Comparison of ENCODE assay signal across 29 cellular contexts in the genomic region with DNA sequence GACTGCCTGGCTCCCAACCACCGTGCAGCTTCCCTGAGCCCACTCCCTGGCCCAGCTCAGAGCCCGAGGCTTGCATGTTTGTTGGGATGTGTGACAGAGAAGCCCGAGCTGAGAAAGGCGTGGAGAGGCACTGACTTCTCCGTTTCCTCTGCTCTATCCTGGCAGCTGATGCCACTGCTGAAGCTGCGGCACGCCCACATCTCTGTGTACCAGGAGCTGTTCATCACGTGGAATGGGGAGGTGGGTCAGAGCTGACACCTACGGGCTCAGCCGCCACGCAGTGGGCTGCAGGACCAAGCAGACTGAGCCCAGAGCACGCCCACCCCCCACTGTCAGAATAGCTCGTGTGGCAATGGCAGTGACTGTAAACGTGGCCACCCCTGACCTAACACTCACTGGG. TPM values are rescaled to one million over a fixed set of nuclear protein-coding genes. Genes with fewer than 3 reads are reported as not detected.
DNase-seq lines count a peak whose midpoint lies in the region; ATAC-seq, FAIRE-seq and TF ChIP-seq lines count a peak whose summit lies in the region.
"Had no signal": no experiment of that assay in that cellular context is flagged by ENCODE, and none has a peak within 500 bp of the region (broad histone marks: within the 10 kb centered on the region; RNA-seq: fewer than 3 reads in every experiment).

No MANE protein-coding gene starts in this region.

- no peak overlapping the region for H4K91ac ChIP-seq in neuronal stem cell (ENCODE audit: low read depth, low read length, poor library complexity)

- peaks cover 2% of the 10 kb centered on the region for H3K79me1 ChIP-seq in neuronal stem cell (ENCODE audit: low read depth, low read length)

- no peak overlapping the region for H2BK5ac ChIP-seq in neuronal stem cell (ENCODE audit: low read length)

- TF ChIP-seq POLR2A in stomach (IDR thresholded peaks at IDR 0.05), result no peak

- no peak overlapping the region for H3K4me3 Mint-ChIP-seq in chondrocyte (ENCODE audit: unreplicated experiment)
- H3K4me3 Mint-ChIP-seq in activated T-helper 1 cell treated with anti-CD3 and anti-CD28 coated beads, Interleukin-12 subunit alpha, Interleukin-12 subunit beta, Interleukin-2, Interleukin-4 antibody, amounts not matched to agents 30 ng/mL and 10 ng/mL and 1 ng/mL, durations not matched to agents 14 hours and 24 hours and 36 hours, result no peak overlapping the region
- H3K4me3 Mint-ChIP-seq: CD14-positive monocyte; CD4-positive, alpha-beta T cell; CD8-positive, alpha-beta memory T cell; GM23338; H9; HFFc6 had no signal

- peak overlapping the region; percentile 55 for H2BK15ac ChIP-seq in neuronal stem cell (ENCODE audit: low read length)

- peak overlapping the region; percentile 48 for H3K18ac ChIP-seq in neuronal stem cell (ENCODE audit: low read length)

- H4K8ac ChIP-seq in neuronal stem cell (ENCODE audit: low read depth, low read length), result no peak overlapping the region

- H3K4me3 ChIP-seq in HEK293 (ENCODE audit: low read depth, low read length) (no peak overlapping the region), bronchial epithelial cell (ENCODE audit: low read depth, low read length) (no peak overlapping the region), neuronal stem cell (ENCODE audit: low read length in 2 of 2) (no peak overlapping the region), stomach (no peak overlapping the region)
- H3K4me3 ChIP-seq: A549; BLaER1 treated with 17β-estradiol and CSF1 and Interleukin-3, amounts not matched to agents 10 nM and 100 nM; GM12878; GM23338 had no signal

- H2BK120ac ChIP-seq in neuronal stem cell (ENCODE audit: low read depth, low read length), result no peak overlapping the region

- peak overlapping the region; percentile 6 for H2BK12ac ChIP-seq in neuronal stem cell (ENCODE audit: low read length)

- TF ChIP-seq EP300 in stomach (IDR thresholded peaks at IDR 0.05), result no peak

- H3K27me3 Mint-ChIP-seq in chondrocyte (ENCODE audit: low read depth), result no peaks in the 10 kb centered on the region
- no peaks in the 10 kb centered on the region for H3K27me3 Mint-ChIP-seq in activated T-helper 1 cell treated with anti-CD3 and anti-CD28 coated beads, Interleukin-12 subunit alpha, Interleukin-12 subunit beta, Interleukin-2, Interleukin-4 antibody, amounts not matched to agents 30 ng/mL and 10 ng/mL and 1 ng/mL, durations not matched to agents 14 hours and 24 hours and 36 hours (ENCODE audit: insufficient read depth)
- H3K27me3 Mint-ChIP-seq: CD4-positive, alpha-beta T cell had no signal

- H3K9ac ChIP-seq in neuronal stem cell (ENCODE audit: low read depth, low read length, poor library complexity), result peak overlapping the region; percentile 12
- H3K9ac ChIP-seq: BLaER1 treated with 17β-estradiol and CSF1 and Interleukin-3, amounts not matched to agents 10 nM and 100 nM had no signal

- H3K27me3 ChIP-seq in bronchial epithelial cell (ENCODE audit: control insufficient read depth, insufficient read depth, low read length), result no peaks in the 10 kb centered on the region
- H3K27me3 ChIP-seq in neuronal stem cell (ENCODE audit: control insufficient read depth in 3 of 3, insufficient read depth in 3 of 3, low read depth in 1 of 3, low read length in 3 of 3), result peaks cover 0 to 3% (median 0%) of the 10 kb centered on the region in 3 experiments
- peaks cover 0 to 11% (median 0%) of the 10 kb centered on the region in 3 donors for H3K27me3 ChIP-seq in stomach
- H3K27me3 ChIP-seq: BE2C; BLaER1 treated with 17β-estradiol and CSF1 and Interleukin-3, amounts not matched to agents 10 nM and 100 nM had no signal

- TF ChIP-seq CTCF in HEK293 (tag by site-specific recombination; IDR thresholded peaks at IDR 0.05), result no peak
- TF ChIP-seq CTCF in bronchial epithelial cell (IDR thresholded peaks at IDR 0.05; ENCODE audit: insufficient read depth, low read length, severe bottlenecking), result no peak
- no peak for TF ChIP-seq CTCF in stomach (IDR thresholded peaks at IDR 0.05)
- TF ChIP-seq CTCF in chondrocyte (IDR thresholded peaks at IDR 0.05), result no peak

- H3K14ac ChIP-seq in neuronal stem cell (ENCODE audit: low read length), result peak overlapping the region; percentile 75

- no peak overlapping the region for H2AFZ ChIP-seq in neuronal stem cell (ENCODE audit: low read length)
- H2AFZ ChIP-seq: GM23338 had no signal

- ATAC-seq in GM21515 (IDR thresholded peaks at IDR 0.05; ENCODE audit: unreplicated experiment), result no peak
- ATAC-seq: GM12878, GM23338, HCT116 had no signal

- H3K27ac Mint-ChIP-seq in chondrocyte (ENCODE audit: unreplicated experiment), result no peak overlapping the region
- H3K27ac Mint-ChIP-seq in activated T-helper 1 cell treated with anti-CD3 and anti-CD28 coated beads, Interleukin-12 subunit alpha, Interleukin-12 subunit beta, Interleukin-2, Interleukin-4 antibody, amounts not matched to agents 30 ng/mL and 10 ng/mL and 1 ng/mL, durations not matched to agents 14 hours and 24 hours and 36 hours, result no peak overlapping the region
- H3K27ac Mint-ChIP-seq: CD14-positive monocyte; CD4-positive, alpha-beta T cell; CD8-positive, alpha-beta memory T cell; GM23338; HFFc6 had no signal

- FAIRE-seq in bronchial epithelial cell (lab: Jason Lieb, UNC), result peak; percentile 92
- FAIRE-seq: A549, D721Med, GM12878, GM18507, GM19239 had no signal

- H3K27ac ChIP-seq in HEK293 (ENCODE audit: extremely low read depth, low read depth, low read length) (no peak overlapping the region), neuronal stem cell (replicated peaks; ENCODE audit: low read length) (no peak overlapping the region), stomach (peak overlapping the region in 3 of 5 donors; percentile 22 to 46 (median 44))
- H3K27ac ChIP-seq: A549; BLaER1 treated with 17β-estradiol and CSF1 and Interleukin-3, amounts not matched to agents 10 nM and 100 nM had no signal

- peak overlapping the region; percentile 73 for H3K23ac ChIP-seq in neuronal stem cell (ENCODE audit: low read depth, low read length, poor library complexity)

- DNase-seq in bronchial epithelial cell (ENCODE audit: low read depth) (no peak), neuronal stem cell (ENCODE audit: low spot score) (no peak), stomach (no peak), chondrocyte (ENCODE audit: low spot score) (no peak), NCI-H510A treated with DMSO at 0.1 percent for 48 hours (lab: John Stamatoyannopoulos, UW) (no peak)
- no peak for DNase-seq in activated T-helper 1 cell treated with anti-CD3 and anti-CD28 coated beads, Interleukin-12 subunit alpha, Interleukin-12 subunit beta, Interleukin-2, Interleukin-4 antibody, amounts not matched to agents 30 ng/mL and 10 ng/mL and 1 ng/mL, durations not matched to agents 14 hours and 24 hours and 36 hours (ENCODE audit: low spot score)
- DNase-seq: 8988T; ACHN; AML-193; BE2C; CD4-positive, alpha-beta T cell; CD8-positive, alpha-beta memory T cell; DMS 273 treated with DMSO at 0.1 percent for 48 hours; DMS79; EL; GDM1; H9; HFFc6 had no signal

- CTCF ChIA-PET in HEK293 (lab: Yijun Ruan, JAX), result no interaction called here

- peak overlapping the region; percentile 83 for H2AK5ac ChIP-seq in neuronal stem cell (ENCODE audit: low read depth, low read length)

- POLR2A ChIA-PET in HEK293 (lab: Yijun Ruan, JAX), result interaction anchor here (0.6 to 1.2 kb wide), 2 partner anchors 10 to 97 kb away, joined by 3 to 5 read pairs; no protein-coding TSS in a partner anchor

- no peak overlapping the region for H3K4me2 ChIP-seq in neuronal stem cell (ENCODE audit: insufficient read depth, low read length, poor library complexity, severe bottlenecking)
- H3K4me2 ChIP-seq: A549; BLaER1 treated with 17β-estradiol and CSF1 and Interleukin-3, amounts not matched to agents 10 nM and 100 nM; GM23338 had no signal

- intact Hi-C loops in stomach (cut with DNase I; ENCODE audit: low total_unique reads), result no loop called here
- intact Hi-C loops in activated T-helper 1 cell treated with anti-CD3 and anti-CD28 coated beads, Interleukin-12 subunit alpha, Interleukin-12 subunit beta, Interleukin-2, Interleukin-4 antibody, amounts not matched to agents 30 ng/mL and 10 ng/mL and 1 ng/mL, durations not matched to agents 14 hours and 24 hours and 36 hours (cut with micrococcal nuclease), result no loop called here

- H3K4me1 ChIP-seq in HEK293 (ENCODE audit: control insufficient read depth, insufficient read depth, low read length) (no peaks in the 10 kb centered on the region), neuronal stem cell (ENCODE audit: control insufficient read depth in 2 of 2, insufficient read depth in 1 of 2, low read depth in 1 of 2, low read length in 2 of 2) (peaks cover 0 to 2% of the 10 kb centered on the region in 2 donors), stomach (peaks cover 7 to 16% (median 11%) of the 10 kb centered on the region in 4 donors)
- H3K4me1 ChIP-seq: A549; BE2C; BLaER1 treated with 17β-estradiol and CSF1 and Interleukin-3, amounts not matched to agents 10 nM and 100 nM had no signal

- WGBS in neuronal stem cell (ENCODE audit: extremely low coverage in 2 of 2, insufficient read length in 2 of 2, insufficient replicate concordance in 1 of 2), 2 donors, result no CpG with 5 or more reads among the region's 14 CpGs
- WGBS in stomach, 5 donors, result 52 to 76% (median 69%) methylated on average over 6 to 14 of the region's 14 CpGs

- H3K4me1 Mint-ChIP-seq in chondrocyte (ENCODE audit: low read depth), result no peaks in the 10 kb centered on the region
- no peaks in the 10 kb centered on the region for H3K4me1 Mint-ChIP-seq in activated T-helper 1 cell treated with anti-CD3 and anti-CD28 coated beads, Interleukin-12 subunit alpha, Interleukin-12 subunit beta, Interleukin-2, Interleukin-4 antibody, amounts not matched to agents 30 ng/mL and 10 ng/mL and 1 ng/mL, durations not matched to agents 14 hours and 24 hours and 36 hours (ENCODE audit: low read depth)
- H3K4me1 Mint-ChIP-seq: CD14-positive monocyte; CD8-positive, alpha-beta memory T cell; GM23338; H9 had no signal

- H3K36me3 Mint-ChIP-seq in chondrocyte (ENCODE audit: low read depth), result no peaks in the 10 kb centered on the region
- no peaks in the 10 kb centered on the region for H3K36me3 Mint-ChIP-seq in activated T-helper 1 cell treated with anti-CD3 and anti-CD28 coated beads, Interleukin-12 subunit alpha, Interleukin-12 subunit beta, Interleukin-2, Interleukin-4 antibody, amounts not matched to agents 30 ng/mL and 10 ng/mL and 1 ng/mL, durations not matched to agents 14 hours and 24 hours and 36 hours (ENCODE audit: low read depth)
- H3K36me3 Mint-ChIP-seq: CD14-positive monocyte; CD8-positive, alpha-beta memory T cell had no signal

- H3K9me3 Mint-ChIP-seq in chondrocyte (ENCODE audit: low read depth), result no peaks in the 10 kb centered on the region
- no peaks in the 10 kb centered on the region for H3K9me3 Mint-ChIP-seq in activated T-helper 1 cell treated with anti-CD3 and anti-CD28 coated beads, Interleukin-12 subunit alpha, Interleukin-12 subunit beta, Interleukin-2, Interleukin-4 antibody, amounts not matched to agents 30 ng/mL and 10 ng/mL and 1 ng/mL, durations not matched to agents 14 hours and 24 hours and 36 hours
- H3K9me3 Mint-ChIP-seq: CD14-positive monocyte; CD4-positive, alpha-beta T cell; CD8-positive, alpha-beta memory T cell; HFFc6 had no signal

- H3K9me3 ChIP-seq in HEK293 (ENCODE audit: control insufficient read depth, insufficient read depth, low read depth, low read length) (no peaks in the 10 kb centered on the region), neuronal stem cell (replicated peaks in 1 of 2; ENCODE audit: control insufficient read depth in 2 of 2, insufficient read depth in 1 of 2, low read depth in 1 of 2, low read length in 2 of 2) (peaks cover 0 to 9% of the 10 kb centered on the region in 2 donors), stomach (no peaks in the 10 kb centered on the region)
- H3K9me3 ChIP-seq: A549 had no signal

- H3K36me3 ChIP-seq in HEK293 (ENCODE audit: control insufficient read depth in 2 of 2, insufficient read depth in 1 of 2, low read length in 2 of 2), result no peaks in the 10 kb centered on the region
- H3K36me3 ChIP-seq in bronchial epithelial cell (ENCODE audit: control insufficient read depth, insufficient read depth, low read length), result no peaks in the 10 kb centered on the region
- H3K36me3 ChIP-seq in neuronal stem cell (replicated peaks in 1 of 2; ENCODE audit: control insufficient read depth in 2 of 2, insufficient read depth in 2 of 2, low read length in 2 of 2), result peaks cover 0 to 2% of the 10 kb centered on the region in 2 donors
- H3K36me3 ChIP-seq in stomach, result no peaks in the 10 kb centered on the region
- H3K36me3 ChIP-seq: BE2C; BLaER1 treated with 17β-estradiol and CSF1 and Interleukin-3, amounts not matched to agents 10 nM and 100 nM had no signal

- H3K4ac ChIP-seq in neuronal stem cell (ENCODE audit: low read length), result no peak overlapping the region

RNA-seq across cellular contexts. Expression of a gene that starts 9.3 kb away (rescaled TPM):
- under 0.01 and 0.38 TPM in 2 replicates for total RNA-seq in bronchial epithelial cell
- 1.9 TPM for polyA plus RNA-seq in neuronal stem cell (2013, experiment 1 of 2)
- polyA plus RNA-seq in neuronal stem cell (2013, experiment 2 of 2), result 1.6 TPM
- total RNA-seq in stomach, result not detected
- polyA plus RNA-seq in stomach, result 1 to 10 TPM; 1.3 to 2.6 (median 1.9) TPM
- 1.2 to 1.9 TPM (median 1.8 TPM) in 3 replicates for total RNA-seq in chondrocyte
- total RNA-seq in activated T-helper 1 cell treated with anti-CD3 and anti-CD28 coated beads, Interleukin-12 subunit alpha, Interleukin-12 subunit beta, Interleukin-2, Interleukin-4 antibody, amounts not matched to agents 30 ng/mL and 10 ng/mL and 1 ng/mL, durations not matched to agents 14 hours and 24 hours and 36 hours, result 0.64 and 1.5 TPM in 2 replicates
- total RNA-seq: GM23338 had no signal
- polyA plus RNA-seq: CD14-positive monocyte had no signal

RNA-seq across cellular contexts. Expression of a gene that starts 9.6 kb away (rescaled TPM):
- 269 and 295 TPM in 2 replicates for total RNA-seq in bronchial epithelial cell
- polyA plus RNA-seq in neuronal stem cell (2013, experiment 1 of 2), result 107 TPM
- polyA plus RNA-seq in neuronal stem cell (2013, experiment 2 of 2), result 106 TPM
- 100 to 1,000 TPM; 123 to 200 (median 147) TPM for total RNA-seq in stomach
- polyA plus RNA-seq in stomach, result 10 to 100 TPM; 26.4 to 57.0 (median 42.4) TPM
- total RNA-seq in chondrocyte, result 242 to 285 TPM (median 243 TPM) in 3 replicates
- 236 and 242 TPM in 2 replicates for total RNA-seq in activated T-helper 1 cell treated with anti-CD3 and anti-CD28 coated beads, Interleukin-12 subunit alpha, Interleukin-12 subunit beta, Interleukin-2, Interleukin-4 antibody, amounts not matched to agents 30 ng/mL and 10 ng/mL and 1 ng/mL, durations not matched to agents 14 hours and 24 hours and 36 hours

RNA-seq across cellular contexts. Expression of a gene that starts 29.1 kb away (rescaled TPM):
- total RNA-seq in bronchial epithelial cell (46.6 and 51.3 TPM in 2 replicates), stomach (10 to 100 TPM in 2 of 5 donors, 1 to 10 TPM in 3; 1.8 to 75.3 (median 7.1) TPM), chondrocyte (12.5 to 13.3 TPM (median 13.2 TPM) in 3 replicates)
- polyA plus RNA-seq in neuronal stem cell (2013, experiment 1 of 2), result 22.0 TPM
- 22.0 TPM for polyA plus RNA-seq in neuronal stem cell (2013, experiment 2 of 2)
- 10 to 100 TPM; 45.4 to 54.4 (median 47.1) TPM for polyA plus RNA-seq in stomach
- 28.6 and 30.9 TPM in 2 replicates for total RNA-seq in activated T-helper 1 cell treated with anti-CD3 and anti-CD28 coated beads, Interleukin-12 subunit alpha, Interleukin-12 subunit beta, Interleukin-2, Interleukin-4 antibody, amounts not matched to agents 30 ng/mL and 10 ng/mL and 1 ng/mL, durations not matched to agents 14 hours and 24 hours and 36 hours

RNA-seq across cellular contexts. Expression of a gene that starts 29.2 kb away (rescaled TPM):
- total RNA-seq in bronchial epithelial cell, result 23.4 and 44.5 TPM in 2 replicates
- polyA plus RNA-seq in neuronal stem cell (2013, experiment 1 of 2), result 34.2 TPM
- 33.7 TPM for polyA plus RNA-seq in neuronal stem cell (2013, experiment 2 of 2)
- total RNA-seq in stomach, result 10 to 100 TPM in 3 of 5 donors, 1 to 10 TPM in 2; 1.7 to 46.9 (median 22.6) TPM
- 100 to 1,000 TPM in 1 of 3 donors, 10 to 100 TPM in 2; 92.5 to 118 (median 95.5) TPM for polyA plus RNA-seq in stomach
- total RNA-seq in chondrocyte, result 27.2 to 31.3 TPM (median 31.0 TPM) in 3 replicates
- total RNA-seq in activated T-helper 1 cell treated with anti-CD3 and anti-CD28 coated beads, Interleukin-12 subunit alpha, Interleukin-12 subunit beta, Interleukin-2, Interleukin-4 antibody, amounts not matched to agents 30 ng/mL and 10 ng/mL and 1 ng/mL, durations not matched to agents 14 hours and 24 hours and 36 hours, result 36.3 and 37.7 TPM in 2 replicates

RNA-seq across cellular contexts. Expression of a gene that starts 32.4 kb away (rescaled TPM):
- total RNA-seq in bronchial epithelial cell (13.7 and 15.5 TPM in 2 replicates), stomach (10 to 100 TPM in 3 of 5 donors, 1 to 10 TPM in 1, under 1 TPM in 1; 0.45 to 64.3 (median 11.2) TPM), chondrocyte (15.0 to 19.3 TPM (median 16.8 TPM) in 3 replicates)
- polyA plus RNA-seq in neuronal stem cell (2013, experiment 1 of 2), result 29.0 TPM
- 28.1 TPM for polyA plus RNA-seq in neuronal stem cell (2013, experiment 2 of 2)
- 10 to 100 TPM; 14.3 to 16.8 (median 14.7) TPM for polyA plus RNA-seq in stomach
- 42.5 and 43.8 TPM in 2 replicates for total RNA-seq in activated T-helper 1 cell treated with anti-CD3 and anti-CD28 coated beads, Interleukin-12 subunit alpha, Interleukin-12 subunit beta, Interleukin-2, Interleukin-4 antibody, amounts not matched to agents 30 ng/mL and 10 ng/mL and 1 ng/mL, durations not matched to agents 14 hours and 24 hours and 36 hours

Comparison
In these comparisons a context has a peak if more than half of its experiments do, and no peak if none do; other contexts are left out.
1. H3K27ac ChIP-seq: peak in stomach (3 of 5); none in HEK293 (single experiment) and neuronal stem cell (single experiment).